ENCODE assay signal across 11 cellular contexts in the genomic region with DNA sequence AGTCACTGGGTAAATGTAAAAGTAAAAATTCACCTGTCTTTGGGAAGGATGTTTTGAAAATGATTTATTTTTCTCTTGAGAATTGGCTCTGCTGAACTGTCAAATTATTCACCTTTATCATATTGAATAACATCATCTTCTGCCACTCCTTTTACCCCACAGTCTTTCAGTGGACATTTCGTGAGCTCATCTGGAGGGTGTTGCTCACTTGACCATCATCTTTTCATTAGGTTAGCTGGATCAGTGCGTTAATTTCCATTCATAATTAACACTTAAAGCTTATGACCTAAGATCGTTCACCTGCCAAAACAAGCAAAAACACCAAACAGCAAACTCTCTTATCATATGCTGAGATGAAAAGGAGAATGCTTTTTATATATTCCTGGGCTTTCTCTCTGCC. TPM values are rescaled to one million over a fixed set of nuclear protein-coding genes. Genes with fewer than 3 reads are reported as not detected.
DNase-seq lines count a peak whose midpoint lies in the region; ATAC-seq and TF ChIP-seq lines count a peak whose summit lies in the region.
"Had no signal": no experiment of that assay in that cellular context is flagged by ENCODE, and none has a peak within 500 bp of the region (broad histone marks: within the 10 kb centered on the region; RNA-seq: fewer than 3 reads in every experiment).

No MANE protein-coding gene starts in this region.

- no peaks in the 10 kb centered on the region for H3F3A ChIP-seq in PC-3 (ENCODE audit: low read length, unreplicated experiment)

- no peak overlapping the region for H3K4me3 ChIP-seq in PC-3 (ENCODE audit: low read length)
- H3K4me3 ChIP-seq: Peyer's patch had no signal

- peaks cover 5% of the 10 kb centered on the region for H3K9me3 Mint-ChIP-seq in T-helper 2 cell treated with Interferon-gamma antibody and Interleukin-4, amounts not matched to agents 5 μg/mL and 100 μg/mL, for 36 hours
- H3K9me3 Mint-ChIP-seq in dendritic cell treated with granulocyte-macrophage colony-stimulating factor and Interleukin-4, amounts not matched to agents 40 ng/mL and 50 ng/mL, for 4 days, result no peaks in the 10 kb centered on the region
- peaks cover 6% of the 10 kb centered on the region for H3K9me3 Mint-ChIP-seq in progenitor cell of endocrine pancreas (ENCODE audit: low read depth)

- no peaks in the 10 kb centered on the region for H3K27me3 ChIP-seq in PC-3 (ENCODE audit: low read length)
- H3K27me3 ChIP-seq: Peyer's patch had no signal

- H3K27ac Mint-ChIP-seq in T-helper 2 cell treated with Interferon-gamma antibody and Interleukin-4, amounts not matched to agents 5 μg/mL and 100 μg/mL, for 36 hours, result peak overlapping the region; percentile 71
- peak overlapping the region; percentile 36 for H3K27ac Mint-ChIP-seq in dendritic cell treated with granulocyte-macrophage colony-stimulating factor and Interleukin-4, amounts not matched to agents 40 ng/mL and 50 ng/mL, for 4 days
- H3K27ac Mint-ChIP-seq in progenitor cell of endocrine pancreas, result peak overlapping the region; percentile 94

- peak overlapping the region; percentile 66; the same call in 1 of the 2 replicates for H3K4me2 ChIP-seq in PC-3 (ENCODE audit: low read length)

- H3K9ac ChIP-seq in PC-3 (ENCODE audit: low read length), result no peak overlapping the region

- peak overlapping the region; percentile 65 for H3K4me3 Mint-ChIP-seq in T-helper 2 cell treated with Interferon-gamma antibody and Interleukin-4, amounts not matched to agents 5 μg/mL and 100 μg/mL, for 36 hours
- no peak overlapping the region for H3K4me3 Mint-ChIP-seq in dendritic cell treated with granulocyte-macrophage colony-stimulating factor and Interleukin-4, amounts not matched to agents 40 ng/mL and 50 ng/mL, for 4 days
- H3K4me3 Mint-ChIP-seq in progenitor cell of endocrine pancreas (ENCODE audit: low read depth), result no peak overlapping the region

- peaks cover 67% of the 10 kb centered on the region for H3K36me3 Mint-ChIP-seq in T-helper 2 cell treated with Interferon-gamma antibody and Interleukin-4, amounts not matched to agents 5 μg/mL and 100 μg/mL, for 36 hours (ENCODE audit: low read depth)
- peaks cover 5% of the 10 kb centered on the region for H3K36me3 Mint-ChIP-seq in dendritic cell treated with granulocyte-macrophage colony-stimulating factor and Interleukin-4, amounts not matched to agents 40 ng/mL and 50 ng/mL, for 4 days (ENCODE audit: low read depth)
- peaks cover 3% of the 10 kb centered on the region for H3K36me3 Mint-ChIP-seq in progenitor cell of endocrine pancreas (ENCODE audit: insufficient read depth)

- POLR2A ChIA-PET in PC-3 (lab: Charles Lee; ENCODE audit: unreplicated experiment), result no interaction called here

- ATAC-seq in PC-3 (no peak), GM21526 (IDR thresholded peaks at IDR 0.05; ENCODE audit: low FRiP score, unreplicated experiment) (no peak)

- no peaks in the 10 kb centered on the region for H4K20me1 ChIP-seq in PC-3 (ENCODE audit: low read length)

- H3K9me3 ChIP-seq in PC-3 (ENCODE audit: low read length), result no peaks in the 10 kb centered on the region
- H3K9me3 ChIP-seq: Peyer's patch had no signal

- no peak for DNase-seq in T-helper 2 cell treated with Interferon-gamma antibody and Interleukin-4, amounts not matched to agents 5 μg/mL and 100 μg/mL, for 36 hours (ENCODE audit: low spot score)
- DNase-seq in T-helper 2 cell, result no peak
- DNase-seq in PC-3, result no peak
- no peak for DNase-seq in progenitor cell of endocrine pancreas (ENCODE audit: low spot score, unreplicated experiment)
- DNase-seq in stimulated activated CD4-positive, alpha-beta T cell treated with anti-CD3 and anti-CD28 coated beads, Interleukin-4, amount 100 ng/mL, for 4 hours, result no peak
- no peak for DNase-seq in stimulated activated CD4-positive, alpha-beta T cell treated with anti-CD3 and anti-CD28 coated beads, Interleukin-2, amount 100 ng/mL, for 24 hours
- DNase-seq: activated T-cell treated with anti-CD3 and anti-CD28 coated beads, Interleukin-2, amount 50 U/mL, for 48 hours; nucleus accumbens; Peyer's patch had no signal

- intact Hi-C loops in PC-3 (cut with micrococcal nuclease), result loop anchor here (2.0 kb wide), 1 partner anchor 28 kb away; no protein-coding TSS in a partner anchor
- intact Hi-C loops in dendritic cell treated with granulocyte-macrophage colony-stimulating factor and Interleukin-4, amounts not matched to agents 40 ng/mL and 50 ng/mL, for 4 days (cut with micrococcal nuclease), result no loop called here

- no peak overlapping the region for H2AFZ ChIP-seq in PC-3 (ENCODE audit: low read length)

- no peaks in the 10 kb centered on the region for H3K27me3 Mint-ChIP-seq in T-helper 2 cell treated with Interferon-gamma antibody and Interleukin-4, amounts not matched to agents 5 μg/mL and 100 μg/mL, for 36 hours (ENCODE audit: low read depth)
- no peaks in the 10 kb centered on the region for H3K27me3 Mint-ChIP-seq in dendritic cell treated with granulocyte-macrophage colony-stimulating factor and Interleukin-4, amounts not matched to agents 40 ng/mL and 50 ng/mL, for 4 days
- no peaks in the 10 kb centered on the region for H3K27me3 Mint-ChIP-seq in progenitor cell of endocrine pancreas

- BruUV-seq in PC-3 (replicated peaks; lab: Mats Ljungman, UMichigan), result no TSS peak

- no peaks in the 10 kb centered on the region for H3K79me2 ChIP-seq in PC-3 (ENCODE audit: low read length)

- peaks cover 42% of the 10 kb centered on the region for H3K4me1 ChIP-seq in PC-3 (ENCODE audit: insufficient read depth, low read length)

- peak overlapping the region; percentile 45 for H3K27ac ChIP-seq in PC-3 (ENCODE audit: low read length)

- CTCF ChIA-PET in PC-3 (lab: Charles Lee), result no interaction called here

- no peaks in the 10 kb centered on the region for H3K36me3 ChIP-seq in PC-3 (ENCODE audit: low read depth, low read length)
- H3K36me3 ChIP-seq: Peyer's patch had no signal

- H3K9me2 ChIP-seq in PC-3 (replicated peaks; ENCODE audit: low read length), result no peaks in the 10 kb centered on the region

- TF ChIP-seq CTCF in PC-3 (conservative IDR thresholded peaks at IDR 0.05; ENCODE audit: low read depth, low read length), result no peak
- TF ChIP-seq CTCF in progenitor cell of endocrine pancreas (IDR thresholded peaks at IDR 0.05; ENCODE audit: unreplicated experiment), result no peak

- H3K4me1 Mint-ChIP-seq in T-helper 2 cell treated with Interferon-gamma antibody and Interleukin-4, amounts not matched to agents 5 μg/mL and 100 μg/mL, for 36 hours (ENCODE audit: low read depth), result peaks cover 79% of the 10 kb centered on the region
- H3K4me1 Mint-ChIP-seq in dendritic cell treated with granulocyte-macrophage colony-stimulating factor and Interleukin-4, amounts not matched to agents 40 ng/mL and 50 ng/mL, for 4 days (ENCODE audit: low read depth), result peaks cover 53% of the 10 kb centered on the region
- peaks cover 32% of the 10 kb centered on the region for H3K4me1 Mint-ChIP-seq in progenitor cell of endocrine pancreas (ENCODE audit: low read depth)

RNA-seq across cellular contexts. Expression of gene TNFAIP8, which starts 53.4 kb away (rescaled TPM):
- total RNA-seq in PC-3 (2014; rRNA removed) (11.8 and 20.0 TPM in 2 replicates), progenitor cell of endocrine pancreas (8.0 and 9.3 TPM in 2 replicates)

Comparison
In these comparisons a context has a peak if more than half of its experiments do, and no peak if none do; other contexts are left out.
1. H3K27ac Mint-ChIP-seq: peak in every context shown above with its lines; median percentile 94 in progenitor cell of endocrine pancreas; 71 in T-helper 2 cell treated with Interferon-gamma antibody and Interleukin-4, amounts not matched to agents 5 μg/mL and 100 μg/mL, for 36 hours; 36 in dendritic cell treated with granulocyte-macrophage colony-stimulating factor and Interleukin-4, amounts not matched to agents 40 ng/mL and 50 ng/mL, for 4 days.